8 cellular contexts compared by ENCODE assay signal in genomic region chr11:66363805-66364535, GRCh38. TPM values are rescaled to one million over a fixed set of nuclear protein-coding genes. Genes with fewer than 3 reads are reported as not detected.
DNase-seq lines count a peak whose midpoint lies in the region; ATAC-seq and TF ChIP-seq lines count a peak whose summit lies in the region.

No MANE protein-coding gene starts in this region.

- TF ChIP-seq CTCF in PC-9 (conservative IDR thresholded peaks at IDR 0.05), result peak; percentile 95

- H3K27ac Mint-ChIP-seq in activated T-helper 2 cell treated with anti-CD3 and anti-CD28 coated beads, Interferon-gamma antibody, Interleukin-2, Interleukin-4, amounts not matched to agents 10 μg/mL and 5 μg/mL and 100 μg/mL, durations not matched to agents 14 hours and 24 hours and 36 hours, result no peak overlapping the region

- H3K4me3 Mint-ChIP-seq in activated T-helper 2 cell treated with anti-CD3 and anti-CD28 coated beads, Interferon-gamma antibody, Interleukin-2, Interleukin-4, amounts not matched to agents 10 μg/mL and 5 μg/mL and 100 μg/mL, durations not matched to agents 14 hours and 24 hours and 36 hours (ENCODE audit: low read depth), result no peak overlapping the region

- no TSS peak for BruUV-seq in PC-9 (replicated peaks; lab: Mats Ljungman, UMichigan)

- H3K4me1 Mint-ChIP-seq in activated T-helper 2 cell treated with anti-CD3 and anti-CD28 coated beads, Interferon-gamma antibody, Interleukin-2, Interleukin-4, amounts not matched to agents 10 μg/mL and 5 μg/mL and 100 μg/mL, durations not matched to agents 14 hours and 24 hours and 36 hours (ENCODE audit: low read depth), result peaks cover 2% of the 10 kb centered on the region

- H3K9me2 ChIP-seq in PC-9 (ENCODE audit: insufficient read depth), result no peaks in the 10 kb centered on the region

- H4K20me1 ChIP-seq in PC-9 (ENCODE audit: insufficient read depth), result peaks cover 40% of the 10 kb centered on the region

- H3K4me2 ChIP-seq in PC-9, result no peak overlapping the region

- H3F3A ChIP-seq in PC-9 (ENCODE audit: insufficient read depth, low read depth), result peaks cover 78% of the 10 kb centered on the region

- peaks cover 15% of the 10 kb centered on the region for H3K36me3 Mint-ChIP-seq in activated T-helper 2 cell treated with anti-CD3 and anti-CD28 coated beads, Interferon-gamma antibody, Interleukin-2, Interleukin-4, amounts not matched to agents 10 μg/mL and 5 μg/mL and 100 μg/mL, durations not matched to agents 14 hours and 24 hours and 36 hours (ENCODE audit: low read depth)

- CTCF ChIA-PET in PC-9 (lab: Charles Lee), result interaction anchor here (0.6 to 1.3 kb wide), 9 partner anchors 17 to 201 kb away, joined by 3 to 9 read pairs (median 4); no protein-coding TSS in a partner anchor

- H3K9me3 ChIP-seq in PC-9 (ENCODE audit: insufficient read depth, low read depth), result no peaks in the 10 kb centered on the region

- H3K9me3 Mint-ChIP-seq in activated T-helper 2 cell treated with anti-CD3 and anti-CD28 coated beads, Interferon-gamma antibody, Interleukin-2, Interleukin-4, amounts not matched to agents 10 μg/mL and 5 μg/mL and 100 μg/mL, durations not matched to agents 14 hours and 24 hours and 36 hours, result no peaks in the 10 kb centered on the region

- no peaks in the 10 kb centered on the region for H3K27me3 Mint-ChIP-seq in activated T-helper 2 cell treated with anti-CD3 and anti-CD28 coated beads, Interferon-gamma antibody, Interleukin-2, Interleukin-4, amounts not matched to agents 10 μg/mL and 5 μg/mL and 100 μg/mL, durations not matched to agents 14 hours and 24 hours and 36 hours (ENCODE audit: low read depth)

- DNase-seq in NCI-H2196 (lab: John Stamatoyannopoulos, UW; ENCODE audit: unreplicated experiment), result peak; percentile 27
- no peak for DNase-seq in NCI-H2196 treated with DMSO at 0.1 percent for 48 hours (lab: John Stamatoyannopoulos, UW; ENCODE audit: unreplicated experiment)
- DNase-seq in PC-9, result peak in 1 of 2 experiments; percentile 59
- DNase-seq in activated T-helper 2 cell treated with anti-CD3 and anti-CD28 coated beads, Interferon-gamma antibody, Interleukin-2, Interleukin-4, amounts not matched to agents 10 μg/mL and 5 μg/mL and 100 μg/mL, durations not matched to agents 14 hours and 24 hours and 36 hours (ENCODE audit: low spot score), result peak; percentile 58
- DNase-seq in left cardiac atrium, result no peak
- DNase-seq in stimulated activated CD4-positive, alpha-beta T cell treated with anti-CD3 and anti-CD28 coated beads, Interleukin-2, amount 100 ng/mL, for 48 hours, result peak; percentile 85 to 87
- DNase-seq in NCI-H1105 (lab: John Stamatoyannopoulos, UW), result no peak

- no peaks in the 10 kb centered on the region for H3K4me1 ChIP-seq in PC-9 (replicated peaks; ENCODE audit: insufficient read depth)

- peaks cover 9% of the 10 kb centered on the region for H3K79me2 ChIP-seq in PC-9 (ENCODE audit: low read depth)

- ATAC-seq in left cardiac atrium (peak; percentile 22 to 41), HG02970 (IDR thresholded peaks at IDR 0.05; ENCODE audit: low FRiP score, unreplicated experiment) (no peak)

- H2AFZ ChIP-seq in PC-9, result no peak overlapping the region

- H3K36me3 ChIP-seq in PC-9 (ENCODE audit: low read depth), result peaks cover 32% of the 10 kb centered on the region

- H3K27me3 ChIP-seq in PC-9 (ENCODE audit: insufficient read depth, low read depth), result no peaks in the 10 kb centered on the region

- H3K4me3 ChIP-seq in PC-9, result no peak overlapping the region

- H3K27ac ChIP-seq in PC-9, result no peak overlapping the region

- POLR2A ChIA-PET in PC-9 (lab: Charles Lee; ENCODE audit: unreplicated experiment), result no interaction called here

- intact Hi-C loops in PC-9 (cut with micrococcal nuclease; ENCODE audit: unreplicated experiment), result no loop called here
- intact Hi-C loops in activated T-helper 2 cell treated with anti-CD3 and anti-CD28 coated beads, Interferon-gamma antibody, Interleukin-2, Interleukin-4, amounts not matched to agents 10 μg/mL and 5 μg/mL and 100 μg/mL, durations not matched to agents 14 hours and 24 hours and 36 hours (cut with micrococcal nuclease), result no loop called here
- intact Hi-C loops in left cardiac atrium (cut with DNase I), result no loop called here

RNA-seq across cellular contexts. Expression of gene SLC29A2, which starts 7.6 kb away (rescaled TPM):
- total RNA-seq in PC-9 (2021) (28.9 and 36.1 TPM in 2 replicates), left cardiac atrium (10 to 100 TPM; 15.1 to 16.6 TPM)
- total RNA-seq in activated T-helper 2 cell treated with anti-CD3 and anti-CD28 coated beads, Interferon-gamma antibody, Interleukin-2, Interleukin-4, amounts not matched to agents 10 μg/mL and 5 μg/mL and 100 μg/mL, durations not matched to agents 14 hours and 24 hours and 36 hours, result 18.7 and 19.1 TPM in 2 replicates

RNA-seq across cellular contexts. Expression of gene B4GAT1, which starts 16.5 kb away (rescaled TPM):
- total RNA-seq in PC-9 (2021) (22.8 and 28.5 TPM in 2 replicates), left cardiac atrium (10 to 100 TPM; 37.9 to 41.1 TPM)
- 10.5 and 11.0 TPM in 2 replicates for total RNA-seq in activated T-helper 2 cell treated with anti-CD3 and anti-CD28 coated beads, Interferon-gamma antibody, Interleukin-2, Interleukin-4, amounts not matched to agents 10 μg/mL and 5 μg/mL and 100 μg/mL, durations not matched to agents 14 hours and 24 hours and 36 hours

RNA-seq across cellular contexts. Expression of gene BRMS1, which starts 19.1 kb away (rescaled TPM):
- total RNA-seq in PC-9 (2021) (43.2 and 54.3 TPM in 2 replicates), left cardiac atrium (10 to 100 TPM; 14.9 to 19.3 TPM)
- total RNA-seq in activated T-helper 2 cell treated with anti-CD3 and anti-CD28 coated beads, Interferon-gamma antibody, Interleukin-2, Interleukin-4, amounts not matched to agents 10 μg/mL and 5 μg/mL and 100 μg/mL, durations not matched to agents 14 hours and 24 hours and 36 hours, result 45.1 and 46.0 TPM in 2 replicates

RNA-seq across cellular contexts. Expression of gene RIN1, which starts 27.7 kb away (rescaled TPM):
- 15.5 and 19.5 TPM in 2 replicates for total RNA-seq in PC-9 (2021)
- 1.5 and 1.6 TPM in 2 replicates for total RNA-seq in activated T-helper 2 cell treated with anti-CD3 and anti-CD28 coated beads, Interferon-gamma antibody, Interleukin-2, Interleukin-4, amounts not matched to agents 10 μg/mL and 5 μg/mL and 100 μg/mL, durations not matched to agents 14 hours and 24 hours and 36 hours
- 1 to 10 TPM; 2.2 to 4.6 TPM for total RNA-seq in left cardiac atrium

RNA-seq across cellular contexts. Expression of gene CD248, which starts 47.1 kb away (rescaled TPM):
- total RNA-seq in PC-9 (2021) (not detected in 2 replicates), left cardiac atrium (10 to 100 TPM; 43.8 to 54.3 TPM)
- not detected in 2 replicates for total RNA-seq in activated T-helper 2 cell treated with anti-CD3 and anti-CD28 coated beads, Interferon-gamma antibody, Interleukin-2, Interleukin-4, amounts not matched to agents 10 μg/mL and 5 μg/mL and 100 μg/mL, durations not matched to agents 14 hours and 24 hours and 36 hours

Comparison
In these comparisons a context has a peak if more than half of its experiments do, and no peak if none do; other contexts are left out.
1. DNase-seq: peak in NCI-H2196 (single experiment), activated T-helper 2 cell treated with anti-CD3 and anti-CD28 coated beads, Interferon-gamma antibody, Interleukin-2, Interleukin-4, amounts not matched to agents 10 μg/mL and 5 μg/mL and 100 μg/mL, durations not matched to agents 14 hours and 24 hours and 36 hours (single experiment) and stimulated activated CD4-positive, alpha-beta T cell treated with anti-CD3 and anti-CD28 coated beads, Interleukin-2, amount 100 ng/mL, for 48 hours (2 of 2); none in NCI-H2196 treated with DMSO at 0.1 percent for 48 hours (single experiment), left cardiac atrium (single experiment) and NCI-H1105 (single experiment).